9 cellular contexts compared by ENCODE assay signal in the genomic region with DNA sequence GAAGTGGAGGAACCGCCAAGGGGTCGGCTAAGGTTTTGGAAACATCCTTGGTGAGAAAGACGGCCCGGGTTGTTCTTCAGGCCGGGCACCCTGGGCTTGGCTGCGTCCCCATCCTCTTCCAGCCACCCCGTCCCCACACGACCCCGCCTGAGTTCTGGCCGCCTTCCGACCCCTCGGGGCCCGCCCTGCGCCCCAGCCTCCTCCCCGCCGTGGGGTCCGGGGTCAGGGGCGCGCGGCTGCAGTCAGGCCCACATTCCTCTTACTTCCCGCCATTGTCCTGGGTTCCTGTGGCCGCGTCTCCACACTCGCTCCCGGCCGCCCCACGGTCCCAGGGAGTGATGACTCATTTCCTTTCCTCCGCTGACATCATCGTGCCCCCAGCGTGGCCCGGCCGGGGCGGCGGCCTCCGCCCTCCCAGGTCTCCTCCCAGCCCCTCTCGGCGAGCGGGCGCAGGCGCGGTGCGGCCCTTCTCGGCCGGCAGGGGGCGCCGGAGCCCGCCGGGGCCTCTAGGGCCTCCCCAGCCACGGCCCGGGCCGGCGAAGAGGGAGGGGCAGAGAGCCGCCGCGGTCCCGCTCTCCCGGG. TPM values are rescaled to one million over a fixed set of nuclear protein-coding genes. Genes with fewer than 3 reads are reported as not detected.
DNase-seq lines count a peak whose midpoint lies in the region; ATAC-seq, FAIRE-seq and TF ChIP-seq lines count a peak whose summit lies in the region.
"Had no signal": no experiment of that assay in that cellular context is flagged by ENCODE, and none has a peak within 500 bp of the region (broad histone marks: within the 10 kb centered on the region; RNA-seq: fewer than 3 reads in every experiment).

No MANE protein-coding gene starts in this region.

- H3K27ac Mint-ChIP-seq in activated CD4-positive, alpha-beta T cell treated with anti-CD3 and anti-CD28 coated beads, Interleukin-2, amount 10 ng/mL, durations not matched to agents 7 days and 5 days: peak overlapping the region; percentile 86

- peaks cover 22% of the 10 kb centered on the region for H3K4me1 Mint-ChIP-seq in activated CD4-positive, alpha-beta T cell treated with anti-CD3 and anti-CD28 coated beads, Interleukin-2, amount 10 ng/mL, durations not matched to agents 7 days and 5 days

- peak; percentile 93 for TF ChIP-seq RAD21 in HepG2 (CRISPR knock-in tag; IDR thresholded peaks at IDR 0.05)

- H3K4me1 ChIP-seq in BE2C (no peaks in the 10 kb centered on the region), HepG2 (ENCODE audit: insufficient read depth, low read length) (peaks cover 23% of the 10 kb centered on the region)

- ATAC-seq in GM19043 (IDR thresholded peaks at IDR 0.05; ENCODE audit: low read depth, unreplicated experiment) (peak; percentile 74), HG03354 (IDR thresholded peaks at IDR 0.05; ENCODE audit: poor library complexity, severe bottlenecking, unreplicated experiment) (peak; percentile 82), HepG2 (peak; percentile 96)

- H3K9ac ChIP-seq in HepG2 (ENCODE audit: insufficient read depth, low read depth, low read length): peak overlapping the region; percentile 94

- 0% methylated on average over 5 of the region's 57 CpGs for whole genome bisulfite sequencing in HepG2 (ENCODE audit: low lambda C conversion rate)

- no peaks in the 10 kb centered on the region for H3K27me3 ChIP-seq in BE2C
- peaks cover 0 to 1% of the 10 kb centered on the region in 2 experiments; a peak in 2 of 5 replicates for H3K27me3 ChIP-seq in HepG2 (ENCODE audit: control insufficient read depth in 1 of 2, insufficient read depth in 2 of 2, low read length in 2 of 2)

- CTCF ChIA-PET in activated CD4-positive, alpha-beta T cell treated with anti-CD3 and anti-CD28 coated beads, Interleukin-2, amount 10 ng/mL, durations not matched to agents 7 days and 5 days (lab: Charles Lee): interaction anchor here (0.6 to 1.8 kb wide), 20 partner anchors 9 to 297 kb away, joined by 3 to 7 read pairs (median 4); no protein-coding TSS in a partner anchor
- CTCF ChIA-PET in HepG2 (lab: Yijun Ruan, JAX; ENCODE audit: low intra/inter-chr PET ratio, low total read pairs): interaction anchor here (0.5 to 2.4 kb wide), 7 partner anchors 21 to 248 kb away, joined by 3 to 34 read pairs (median 4); no protein-coding TSS in a partner anchor

- no peaks in the 10 kb centered on the region for H3K27me3 Mint-ChIP-seq in activated CD4-positive, alpha-beta T cell treated with anti-CD3 and anti-CD28 coated beads, Interleukin-2, amount 10 ng/mL, durations not matched to agents 7 days and 5 days

- peak overlapping the region; percentile 63 for H3K4me3 ChIP-seq in BE2C (ENCODE audit: low read depth, low read length)
- H3K4me3 ChIP-seq in coronary artery: peak overlapping the region; percentile 70
- H3K4me3 ChIP-seq in HepG2 (replicated peaks in 1 of 3; ENCODE audit: insufficient read depth in 1 of 3, low read depth in 2 of 3, low read length in 3 of 3): peak overlapping the region; percentile 76 to 94 (median 82)

- in situ Hi-C loops in HepG2 (cut with HindIII; ENCODE audit: extremely low pct_ligation_motif_present, low pct_unique_long_range_greater_than_20kb): loop anchor here (10.0 kb wide), 2 partner anchors 119 to 221 kb away; no protein-coding TSS in a partner anchor

- H3K36me3 Mint-ChIP-seq in activated CD4-positive, alpha-beta T cell treated with anti-CD3 and anti-CD28 coated beads, Interleukin-2, amount 10 ng/mL, durations not matched to agents 7 days and 5 days (ENCODE audit: low read depth): no peaks in the 10 kb centered on the region

- peak; percentile 73 for FAIRE-seq in HepG2 (lab: Jason Lieb, UNC)
- FAIRE-seq: endometrium had no signal

- no peak overlapping the region for H2AFZ ChIP-seq in HepG2 (ENCODE audit: low read length)

- peak overlapping the region; percentile 94 to 95 for H3K27ac ChIP-seq in coronary artery
- peak overlapping the region; percentile 75 for H3K27ac ChIP-seq in HepG2 (ENCODE audit: extremely low read length, insufficient read depth, low read length)

- peak; percentile 68 to 87; a peak in 3 of 4 replicates for TF ChIP-seq POLR2A in HepG2 (IDR thresholded peaks at IDR 0.05; ENCODE audit: insufficient read depth in 1 of 2, low read depth in 2 of 2, low read length in 2 of 2)

- peak overlapping the region; percentile 77 for H3K4me3 Mint-ChIP-seq in activated CD4-positive, alpha-beta T cell treated with anti-CD3 and anti-CD28 coated beads, Interleukin-2, amount 10 ng/mL, durations not matched to agents 7 days and 5 days

- intact Hi-C loops in HepG2 (cut with micrococcal nuclease; ENCODE audit: unreplicated experiment): loop anchor here (1.0 to 10.0 kb wide), 5 partner anchors 20 to 251 kb away; a partner anchor contains a TSS

- TF ChIP-seq EP300 in HepG2 (IDR thresholded peaks at IDR 0.05; ENCODE audit: low read depth in 2 of 2, low read length in 2 of 2) (peak; percentile 11 to 21; a peak in 1 of 4 replicates), HepG2 (CRISPR knock-in tag; IDR thresholded peaks at IDR 0.05; ENCODE audit: borderline replicate concordance) (peak; percentile 51; the same call in 1 of the 2 replicates)

- POLR2A ChIA-PET in activated CD4-positive, alpha-beta T cell treated with anti-CD3 and anti-CD28 coated beads, Interleukin-2, amount 10 ng/mL, durations not matched to agents 7 days and 5 days (lab: Charles Lee): no interaction called here
- POLR2A ChIA-PET in HepG2 (lab: Yijun Ruan, JAX): interaction anchor here (1.5 to 1.7 kb wide), 2 partner anchors 21 to 59 kb away, joined by 5 to 7 read pairs; a partner anchor contains a TSS

- H3K4me2 ChIP-seq in HepG2 (ENCODE audit: low read depth, low read length): peak overlapping the region; percentile 93

- peaks cover 10% of the 10 kb centered on the region for H3K79me2 ChIP-seq in HepG2 (ENCODE audit: insufficient read depth, low read length)

- H4K20me1 ChIP-seq in HepG2 (ENCODE audit: insufficient read depth, low read length): no peaks in the 10 kb centered on the region

- TF ChIP-seq CTCF in BE2C (IDR thresholded peaks at IDR 0.05; ENCODE audit: low read depth, low read length): peak; percentile 30
- TF ChIP-seq CTCF in coronary artery (IDR thresholded peaks at IDR 0.05): peak; percentile 96
- peak; percentile 75 for TF ChIP-seq CTCF in HepG2 (CRISPR knock-in tag; IDR thresholded peaks at IDR 0.05)

- H3K9me3 ChIP-seq in BE2C (no peaks in the 10 kb centered on the region), HepG2 (ENCODE audit: low read length) (no peaks in the 10 kb centered on the region)

- H3K36me3 ChIP-seq in BE2C: no peaks in the 10 kb centered on the region
- H3K36me3 ChIP-seq in HepG2 (replicated peaks in 1 of 2; ENCODE audit: control insufficient read depth in 1 of 2, insufficient read depth in 2 of 2, low read length in 2 of 2): no peaks in the 10 kb centered on the region

- no peaks in the 10 kb centered on the region for H3K9me3 Mint-ChIP-seq in activated CD4-positive, alpha-beta T cell treated with anti-CD3 and anti-CD28 coated beads, Interleukin-2, amount 10 ng/mL, durations not matched to agents 7 days and 5 days

- DNase-seq in BE2C (peak; percentile 88), NCI-H510A (lab: John Stamatoyannopoulos, UW) (peak; percentile 86), coronary artery (ENCODE audit: low spot score) (peak; percentile 96), HepG2 (ENCODE audit: low spot score) (peak; percentile 87)
- DNase-seq in activated CD4-positive, alpha-beta T cell treated with anti-CD3 and anti-CD28 coated beads, Interleukin-2, amount 10 ng/mL, durations not matched to agents 7 days and 5 days: peak; percentile 83
- DNase-seq in stimulated activated CD4-positive, alpha-beta T cell treated with anti-CD3 and anti-CD28 coated beads, Interleukin-2, amount 100 ng/mL, for 48 hours: peak; percentile 78 to 88

- no TSS peak for BruUV-seq in HepG2 (replicated peaks; lab: Mats Ljungman, UMichigan)

TF ChIP-seq in HepG2, 621 proteins besides CTCF, POLR2A, EP300 and RAD21 (continues in another document):
- TF ChIP-seq, protein P1, sequence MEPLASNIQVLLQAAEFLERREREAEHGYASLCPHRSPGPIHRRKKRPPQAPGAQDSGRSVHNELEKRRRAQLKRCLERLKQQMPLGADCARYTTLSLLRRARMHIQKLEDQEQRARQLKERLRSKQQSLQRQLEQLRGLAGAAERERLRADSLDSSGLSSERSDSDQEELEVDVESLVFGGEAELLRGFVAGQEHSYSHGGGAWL (CRISPR knock-in tag; IDR thresholded peaks at IDR 0.05): peak; percentile 55; the same call in 1 of the 2 replicates

RNA-seq across cellular contexts. Expression of a gene that starts 59.6 kb away (rescaled TPM):
- polyA plus RNA-seq in BE2C (2012; ENCODE audit: insufficient read depth, insufficient read length, low read depth): 12.0 TPM
- 100 to 1,000 TPM; 107 to 111 TPM for total RNA-seq in activated CD4-positive, alpha-beta T cell treated with anti-CD3 and anti-CD28 coated beads, Interleukin-2, amount 10 ng/mL, durations not matched to agents 7 days and 5 days
- total RNA-seq in HepG2 (2016; rRNA removed; fragmentation: Illumina TruSeq; extraction: Trizol): 81.3 and 93.3 TPM in 2 replicates
- total RNA-seq in HepG2 (2016; cell fraction: cytosol; rRNA removed; fragmentation: Illumina TruSeq; extraction: Trizol; ENCODE audit: low read depth): 26.6 and 31.7 TPM in 2 replicates
- 77.2 and 87.4 TPM in 2 replicates for total RNA-seq in HepG2 (2016; cell fraction: insoluble cytoplasmic fraction; rRNA removed; fragmentation: Illumina TruSeq; extraction: Trizol)
- total RNA-seq in HepG2 (2016; cell fraction: membrane; rRNA removed; fragmentation: Illumina TruSeq; extraction: Trizol): 21.0 and 21.8 TPM in 2 replicates
- 85.9 and 97.4 TPM in 2 replicates for total RNA-seq in HepG2 (2016; cell fraction: nucleus; rRNA removed; fragmentation: Illumina TruSeq; extraction: Trizol)
- polyA plus RNA-seq in HepG2 (2011; rRNA removed): 253 and 294 TPM in 2 replicates
- 120 and 143 TPM in 2 replicates for polyA plus RNA-seq in HepG2 (2011; cell fraction: cytosol; rRNA removed)
- polyA plus RNA-seq in HepG2 (2011; cell fraction: nucleus; rRNA removed): 1,276 and 1,394 TPM in 2 replicates
- 89.4 and 114 TPM in 2 replicates for polyA plus RNA-seq in HepG2 (2012)
- polyA plus RNA-seq in HepG2 (2016; cell fraction: cytosol; fragmentation: Illumina TruSeq; extraction: Trizol; ENCODE audit: low read depth): 1.8 and 1.9 TPM in 2 replicates
- polyA plus RNA-seq in HepG2 (2016; cell fraction: insoluble cytoplasmic fraction; fragmentation: Illumina TruSeq; extraction: Trizol; ENCODE audit: low read depth): 71.2 and 71.6 TPM in 2 replicates
- 3.9 and 4.5 TPM in 2 replicates for polyA plus RNA-seq in HepG2 (2016; cell fraction: membrane; fragmentation: Illumina TruSeq; extraction: Trizol; ENCODE audit: low read depth)
- polyA plus RNA-seq in HepG2 (2016; cell fraction: nucleus; fragmentation: Illumina TruSeq; extraction: Trizol; ENCODE audit: insufficient read depth, low read depth): 181 and 184 TPM in 2 replicates
- polyA minus RNA-seq in HepG2 (2011; rRNA and poly(A)+ RNA removed; ENCODE audit: low replicate concordance): 35.0 and 79.1 TPM in 2 replicates
- 52.6 and 57.0 TPM in 2 replicates for polyA minus RNA-seq in HepG2 (2011; cell fraction: cytosol; rRNA and poly(A)+ RNA removed)
- polyA minus RNA-seq in HepG2 (2011; cell fraction: nucleus; rRNA and poly(A)+ RNA removed): 216 and 246 TPM in 2 replicates

Comparison
In these comparisons a context has a peak if more than half of its experiments do, and no peak if none do; other contexts are left out.
1. Peak in every context shown above with its lines: DNase-seq, ATAC-seq, H3K4me3 ChIP-seq and H3K27ac ChIP-seq.
2. CTCF ChIP-seq: peak in every context shown above with its lines; median percentile 96 in coronary artery; 75 in HepG2; 30 in BE2C.